In the genomic region with DNA sequence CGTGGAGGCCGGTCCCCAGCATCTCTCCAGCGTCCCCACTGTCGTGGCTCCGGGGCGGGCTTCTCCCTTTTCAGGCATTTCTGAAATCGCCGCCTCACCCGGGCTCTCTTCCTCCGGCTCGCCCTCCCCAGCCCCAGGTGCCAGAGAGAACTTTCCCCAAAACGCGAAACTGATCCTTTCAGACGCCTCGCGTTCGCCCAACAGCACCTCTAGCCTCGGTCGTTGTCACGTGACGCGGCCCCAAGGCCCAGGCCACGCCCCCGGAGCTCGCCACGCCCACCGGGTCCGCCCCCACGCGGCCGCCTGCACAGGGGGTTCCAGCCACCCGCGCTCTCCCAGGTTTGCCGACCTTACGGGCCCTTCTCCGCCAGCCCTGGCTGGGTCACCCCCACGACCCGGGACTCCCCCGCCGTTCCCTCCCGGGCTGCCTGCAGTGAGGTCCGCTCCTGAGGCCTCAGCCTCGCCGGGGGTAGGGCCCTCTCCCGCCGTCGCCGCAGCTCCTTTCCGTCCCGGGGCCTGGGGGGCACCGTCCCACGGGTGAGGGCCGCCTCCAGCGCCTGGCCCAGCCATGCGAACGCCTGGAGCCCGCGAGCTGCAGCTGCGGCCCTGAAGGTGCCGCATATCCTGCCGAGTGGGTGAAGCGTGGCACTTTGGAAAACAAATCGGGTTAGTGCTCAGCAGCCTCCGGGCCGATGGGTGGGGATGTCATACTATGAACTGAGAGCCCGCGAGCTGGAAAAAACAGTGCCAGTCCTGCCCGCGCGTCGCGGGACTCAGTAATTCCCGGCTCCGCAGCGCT, we compare ENCODE assay signal across 8 cellular contexts. TPM values are rescaled to one million over a fixed set of nuclear protein-coding genes. Genes with fewer than 3 reads are reported as not detected.
DNase-seq lines count a peak whose midpoint lies in the region; ATAC-seq and TF ChIP-seq lines count a peak whose summit lies in the region.

No MANE protein-coding gene starts in this region.

- H3K27ac ChIP-seq in WERI-Rb-1 (peak overlapping the region; percentile 54), mammary epithelial cell (ENCODE audit: insufficient read depth, low read depth, low read length) (no peak overlapping the region)

- TF ChIP-seq CTCF in WERI-Rb-1 (IDR thresholded peaks at IDR 0.05; ENCODE audit: low read depth, low read length) (no peak), mammary epithelial cell (conservative IDR thresholded peaks at IDR 0.05 in 1 of 2, IDR thresholded peaks at IDR 0.05 in 1 of 2; ENCODE audit: extremely low read depth in 1 of 2, insufficient read depth in 1 of 2, low read depth in 1 of 2, low read length in 2 of 2) (peak in 1 of 2 donors; percentile 2)

- no peaks in the 10 kb centered on the region for H3K36me3 ChIP-seq in WERI-Rb-1
- no peaks in the 10 kb centered on the region for H3K36me3 ChIP-seq in mammary epithelial cell (ENCODE audit: insufficient read depth, low read length)

- peak overlapping the region; percentile 81 for H3K4me2 ChIP-seq in mammary epithelial cell (ENCODE audit: insufficient read depth, low read depth, low read length)

- H3K9me3 ChIP-seq in WERI-Rb-1 (ENCODE audit: severe bottlenecking) (no peaks in the 10 kb centered on the region), mammary epithelial cell (replicated peaks; ENCODE audit: insufficient read depth, low read length) (no peaks in the 10 kb centered on the region)

- no TSS peak for BruUV-seq in mammary epithelial cell (replicated peaks; lab: Mats Ljungman, UMichigan)

- WGBS in mammary epithelial cell (ENCODE audit: low coverage, missing lambda C conversion rate), result 3% methylated on average over 19 of the region's 75 CpGs

- ATAC-seq in GM18505 (IDR thresholded peaks at IDR 0.05; ENCODE audit: unreplicated experiment) (peak; percentile 87), HG02938 (IDR thresholded peaks at IDR 0.05; ENCODE audit: unreplicated experiment) (peak; percentile 89)

- DNase-seq in 8988T (peak; percentile 93), NCI-H2107 treated with DMSO at 0.1 percent for 48 hours (lab: John Stamatoyannopoulos, UW; ENCODE audit: unreplicated experiment) (peak; percentile 73), WERI-Rb-1 (peak; percentile 78), mammary epithelial cell (peak; percentile 75), islet precursor cell (peak; percentile 92)
- DNase-seq in stimulated activated CD4-positive, alpha-beta T cell treated with anti-CD3 and anti-CD28 coated beads, Interleukin-15, amount 100 ng/mL, for 1 hour (ENCODE audit: low read depth in 1 of 2, low spot score in 1 of 2), result peak; percentile 86 to 94

- no peak overlapping the region for H3K9ac ChIP-seq in mammary epithelial cell (ENCODE audit: insufficient read depth, low read length)

- H2AFZ ChIP-seq in mammary epithelial cell (ENCODE audit: low read depth, low read length), result peak overlapping the region; percentile 93

- dilution Hi-C loops in mammary epithelial cell (cut with HindIII; ENCODE audit: low sequenced_read_pairs), result no loop called here

- in situ Hi-C loops in mammary epithelial cell (cut with MboI; ENCODE audit: low sequenced_read_pairs in 2 of 2), result no loop called here

- intact Hi-C loops in mammary epithelial cell (cut with micrococcal nuclease), result loop anchor here (1.0 to 5.0 kb wide), 2 partner anchors 19 to 39 kb away; no protein-coding TSS in a partner anchor

- H3K79me2 ChIP-seq in mammary epithelial cell (ENCODE audit: insufficient read depth, low read length), result no peaks in the 10 kb centered on the region

- H3K4me3 ChIP-seq in WERI-Rb-1 (ENCODE audit: low read depth, low read length), result peak overlapping the region; percentile 59
- peak overlapping the region; percentile 47 to 75 (median 58) for H3K4me3 ChIP-seq in mammary epithelial cell (replicated peaks in 1 of 3; ENCODE audit: insufficient read depth in 1 of 3, low read depth in 2 of 3, low read length in 3 of 3)

- H3K4me1 ChIP-seq in mammary epithelial cell (ENCODE audit: insufficient read depth, low read length), result peaks cover 7% of the 10 kb centered on the region

- TF ChIP-seq POLR2A in GM18505 (IDR thresholded peaks at IDR 0.05; ENCODE audit: borderline replicate concordance, extremely low read depth, insufficient read depth, insufficient read length), result peak; percentile 53

- H4K20me1 ChIP-seq in mammary epithelial cell (ENCODE audit: insufficient read depth, low read length), result no peaks in the 10 kb centered on the region

- CTCF ChIA-PET in mammary epithelial cell (lab: Charles Lee; ENCODE audit: low non-redundant PET), result no interaction called here

- H3K27me3 ChIP-seq in WERI-Rb-1 (ENCODE audit: insufficient read depth, low read depth, severe bottlenecking), result no peaks in the 10 kb centered on the region
- H3K27me3 ChIP-seq in mammary epithelial cell (ENCODE audit: insufficient read depth, low read length), result no peaks in the 10 kb centered on the region

RNA-seq across cellular contexts. Expression of gene H3-3A, which starts 21.0 kb away (rescaled TPM):
- 100 to 1,000 TPM; 209 to 262 TPM for total RNA-seq in mammary epithelial cell
- 394 TPM for polyA plus RNA-seq in mammary epithelial cell
- 16.2 TPM for polyA minus RNA-seq in mammary epithelial cell
